In the genomic region with DNA sequence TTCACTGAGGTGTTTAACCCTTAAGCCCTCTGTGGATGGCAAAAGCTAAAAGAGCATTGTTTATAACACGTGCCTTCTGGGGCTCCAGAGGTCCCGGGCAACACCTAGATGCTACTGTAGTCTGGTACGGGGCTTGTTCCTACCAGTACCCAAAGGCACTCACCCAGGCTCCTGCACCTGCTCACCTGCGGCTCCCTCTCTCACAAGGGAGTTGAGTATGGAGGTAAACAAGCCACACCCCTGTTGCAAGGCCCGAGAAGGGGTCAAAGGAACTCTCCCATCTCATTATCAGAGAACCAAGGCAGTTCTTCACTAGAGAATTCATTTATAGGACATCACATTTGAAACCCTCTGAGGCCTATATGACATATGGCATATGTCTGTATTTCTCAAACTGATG, we compare ENCODE assay signal across 15 cellular contexts. TPM values are rescaled to one million over a fixed set of nuclear protein-coding genes. Genes with fewer than 3 reads are reported as not detected.
DNase-seq lines count a peak whose midpoint lies in the region; ATAC-seq and TF ChIP-seq lines count a peak whose summit lies in the region.
"Had no signal": no experiment of that assay in that cellular context is flagged by ENCODE, and none has a peak within 500 bp of the region (broad histone marks: within the 10 kb centered on the region; RNA-seq: fewer than 3 reads in every experiment).

No MANE protein-coding gene starts in this region.

- peaks cover 38 to 78% (median 64%) of the 10 kb centered on the region in 4 donors for H3K4me1 Mint-ChIP-seq in naive thymus-derived CD8-positive, alpha-beta T cell

- H3K27ac ChIP-seq in foreskin keratinocyte: no peak overlapping the region
- H3K27ac ChIP-seq: PC-9, SJCRH30 had no signal

- no peaks in the 10 kb centered on the region for H3K4me1 ChIP-seq in foreskin keratinocyte
- H3K4me1 ChIP-seq: SJCRH30 had no signal

- DNase-seq in NCI-H2029 (lab: John Stamatoyannopoulos, UW) (peak; percentile 49), NCI-H2029 treated with DMSO at 0.1 percent for 48 hours (lab: John Stamatoyannopoulos, UW) (no peak), DMS53 (lab: John Stamatoyannopoulos, UW) (peak; percentile 76), NCI-H748 treated with DMSO at 0.1 percent for 48 hours (lab: John Stamatoyannopoulos, UW) (peak; percentile 64), epidermal melanocyte (ENCODE audit: insufficient read length, low spot score) (no peak), foreskin keratinocyte (no peak)
- DNase-seq in naive thymus-derived CD8-positive, alpha-beta T cell: no peak
- DNase-seq: DMS 273 treated with DMSO at 0.1 percent for 48 hours, H7, NCI-H1436, NCI-H446 treated with DMSO at 0.1 percent for 48 hours, PC-9, SJCRH30 had no signal

- H3K4me3 Mint-ChIP-seq in naive thymus-derived CD8-positive, alpha-beta T cell: peak overlapping the region in 4 of 10 donors; percentile 15 to 24 (median 22)

- POLR2A ChIA-PET in naive thymus-derived CD8-positive, alpha-beta T cell (lab: Charles Lee): interaction anchor here (0.5 to 1.8 kb wide), 5 partner anchors 10 to 100 kb away, joined by 3 to 9 read pairs (median 6); a partner anchor contains a TSS

- peaks cover 14% of the 10 kb centered on the region for H3K27me3 ChIP-seq in foreskin keratinocyte
- H3K27me3 ChIP-seq: BLaER1 treated with 17β-estradiol and CSF1 and Interleukin-3, amounts not matched to agents 10 nM and 100 nM; SJCRH30 had no signal

- ATAC-seq in naive thymus-derived CD8-positive, alpha-beta T cell: no peak
- ATAC-seq in HG03097 (IDR thresholded peaks at IDR 0.05; ENCODE audit: low FRiP score, unreplicated experiment) (no peak), foreskin keratinocyte (no peak)

- TF ChIP-seq CTCF in foreskin keratinocyte (conservative IDR thresholded peaks at IDR 0.05): no peak

- H3K27me3 Mint-ChIP-seq in naive thymus-derived CD8-positive, alpha-beta T cell: no peaks in the 10 kb centered on the region

- H3K36me3 Mint-ChIP-seq in naive thymus-derived CD8-positive, alpha-beta T cell: peaks cover 0 to 10% (median 4%) of the 10 kb centered on the region in 3 donors

- peaks cover 0 to 8% (median 3%) of the 10 kb centered on the region in 9 donors for H3K9me3 Mint-ChIP-seq in naive thymus-derived CD8-positive, alpha-beta T cell

- H3K27ac Mint-ChIP-seq in naive thymus-derived CD8-positive, alpha-beta T cell: peak overlapping the region in 6 of 10 donors; percentile 22 to 83 (median 62)

RNA-seq across cellular contexts. Expression of a gene that starts 53.4 kb away (rescaled TPM):
- 100 to 1,000 TPM; 126 to 131 TPM for total RNA-seq in naive thymus-derived CD8-positive, alpha-beta T cell
- 10 to 100 TPM; 39.5 to 64.7 (median 54.9) TPM for polyA plus RNA-seq in naive thymus-derived CD8-positive, alpha-beta T cell
- 78.4 and 86.4 TPM in 2 replicates for total RNA-seq in foreskin keratinocyte
- 8.3 and 9.6 TPM in 2 replicates for polyA plus RNA-seq in foreskin keratinocyte

Comparison
In these comparisons a context has a peak if more than half of its experiments do, and no peak if none do; other contexts are left out.
1. DNase-seq: peak in NCI-H2029 (single experiment), DMS53 (single experiment) and NCI-H748 treated with DMSO at 0.1 percent for 48 hours (single experiment); none in NCI-H2029 treated with DMSO at 0.1 percent for 48 hours (single experiment), naive thymus-derived CD8-positive, alpha-beta T cell (0 of 10), epidermal melanocyte (single experiment) and foreskin keratinocyte (0 of 2).